In genomic region chr19:52343548-52343947, GRCh38 we compare ENCODE assay signal across 8 cellular contexts. TPM values are rescaled to one million over a fixed set of nuclear protein-coding genes. Genes with fewer than 3 reads are reported as not detected.
A peak's percentile ranks its signal among the peaks of the same experiment; 100 is the strongest.
DNase-seq lines count a peak whose midpoint lies in the region; ATAC-seq and TF ChIP-seq lines count a peak whose summit lies in the region.

No MANE protein-coding gene starts in this region.

- H3K36me3 Mint-ChIP-seq in activated CD4-positive, alpha-beta memory T cell treated with anti-CD3 and anti-CD28 coated beads, Interleukin-2, amount 10 ng/mL, durations not matched to agents 7 days and 5 days (ENCODE audit: low read depth) = peaks cover 12% of the 10 kb centered on the region

- H3K4me3 ChIP-seq in epithelial cell of proximal tubule (ENCODE audit: low read depth, low read length) = no peak overlapping the region

- peak; percentile 45 for DNase-seq in GM03348 (ENCODE audit: low spot score)
- peak; percentile 77 for DNase-seq in NCI-H1105 treated with DMSO at 0.1 percent for 48 hours (lab: John Stamatoyannopoulos, UW)
- peak; percentile 49 for DNase-seq in activated CD4-positive, alpha-beta memory T cell treated with anti-CD3 and anti-CD28 coated beads, Interleukin-2, amount 10 ng/mL, durations not matched to agents 7 days and 5 days
- DNase-seq in epithelial cell of proximal tubule (ENCODE audit: low read depth) = no peak
- peak; percentile 4 for DNase-seq in non-pigmented ciliary epithelial cell (ENCODE audit: low read depth)

- H3K27ac Mint-ChIP-seq in activated CD4-positive, alpha-beta memory T cell treated with anti-CD3 and anti-CD28 coated beads, Interleukin-2, amount 10 ng/mL, durations not matched to agents 7 days and 5 days = no peak overlapping the region

- no peak for ATAC-seq in GM21390 (IDR thresholded peaks at IDR 0.05; ENCODE audit: unreplicated experiment)
- ATAC-seq in GM19463 (IDR thresholded peaks at IDR 0.05; ENCODE audit: unreplicated experiment) = no peak
- ATAC-seq in GM18520 (IDR thresholded peaks at IDR 0.05; ENCODE audit: unreplicated experiment) = no peak

- POLR2A ChIA-PET in activated CD4-positive, alpha-beta memory T cell treated with anti-CD3 and anti-CD28 coated beads, Interleukin-2, amount 10 ng/mL, durations not matched to agents 7 days and 5 days (lab: Charles Lee) = no interaction called here

- H3K4me3 Mint-ChIP-seq in activated CD4-positive, alpha-beta memory T cell treated with anti-CD3 and anti-CD28 coated beads, Interleukin-2, amount 10 ng/mL, durations not matched to agents 7 days and 5 days = no peak overlapping the region

- H3K4me1 Mint-ChIP-seq in activated CD4-positive, alpha-beta memory T cell treated with anti-CD3 and anti-CD28 coated beads, Interleukin-2, amount 10 ng/mL, durations not matched to agents 7 days and 5 days = no peaks in the 10 kb centered on the region

- CTCF ChIA-PET in activated CD4-positive, alpha-beta memory T cell treated with anti-CD3 and anti-CD28 coated beads, Interleukin-2, amount 10 ng/mL, durations not matched to agents 7 days and 5 days (lab: Charles Lee) = no interaction called here

- peak; percentile 48 for TF ChIP-seq CTCF in epithelial cell of proximal tubule (conservative IDR thresholded peaks at IDR 0.05; ENCODE audit: low read depth, low read length)

- H3K9me3 Mint-ChIP-seq in activated CD4-positive, alpha-beta memory T cell treated with anti-CD3 and anti-CD28 coated beads, Interleukin-2, amount 10 ng/mL, durations not matched to agents 7 days and 5 days = peaks cover 36% of the 10 kb centered on the region

- H3K27me3 Mint-ChIP-seq in activated CD4-positive, alpha-beta memory T cell treated with anti-CD3 and anti-CD28 coated beads, Interleukin-2, amount 10 ng/mL, durations not matched to agents 7 days and 5 days = no peaks in the 10 kb centered on the region

RNA-seq across cellular contexts. Expression of gene ZNF610, which starts 7.5 kb away (rescaled TPM):
- 1 to 10 TPM; 1.2 to 1.4 TPM for total RNA-seq in activated CD4-positive, alpha-beta memory T cell treated with anti-CD3 and anti-CD28 coated beads, Interleukin-2, amount 10 ng/mL, durations not matched to agents 7 days and 5 days
- total RNA-seq in epithelial cell of proximal tubule = 0.51 and 1.3 TPM in 2 replicates

RNA-seq across cellular contexts. Expression of gene ZNF880, which starts 26.2 kb away (rescaled TPM):
- 10 to 100 TPM; 15.5 to 15.9 TPM for total RNA-seq in activated CD4-positive, alpha-beta memory T cell treated with anti-CD3 and anti-CD28 coated beads, Interleukin-2, amount 10 ng/mL, durations not matched to agents 7 days and 5 days
- 16.7 and 22.8 TPM in 2 replicates for total RNA-seq in epithelial cell of proximal tubule

RNA-seq across cellular contexts. Expression of gene ZNF480, which starts 46.6 kb away (rescaled TPM):
- 10 to 100 TPM; 12.4 to 14.0 TPM for total RNA-seq in activated CD4-positive, alpha-beta memory T cell treated with anti-CD3 and anti-CD28 coated beads, Interleukin-2, amount 10 ng/mL, durations not matched to agents 7 days and 5 days
- total RNA-seq in epithelial cell of proximal tubule = 8.0 and 20.8 TPM in 2 replicates

RNA-seq across cellular contexts. Expression of gene ZNF528, which starts 54.1 kb away (rescaled TPM):
- total RNA-seq in activated CD4-positive, alpha-beta memory T cell treated with anti-CD3 and anti-CD28 coated beads, Interleukin-2, amount 10 ng/mL, durations not matched to agents 7 days and 5 days = 10 to 100 TPM; 10.8 to 11.7 TPM
- total RNA-seq in epithelial cell of proximal tubule = 10.0 and 10.6 TPM in 2 replicates
